In genomic region chr14:69953266-69953905, GRCh38 we compare ENCODE assay signal across 19 cellular contexts.
A peak's percentile ranks its signal among the peaks of the same experiment; 100 is the strongest.
DNase-seq lines count a peak whose midpoint lies in the region; TF ChIP-seq lines count a peak whose summit lies in the region.
"Had no signal": no experiment of that assay in that cellular context is flagged by ENCODE, and none has a peak within 500 bp of the region (broad histone marks: within the 10 kb centered on the region; RNA-seq: fewer than 3 reads in every experiment).

No MANE protein-coding gene starts in this region.

- no peak overlapping the region for H3K9ac ChIP-seq in smooth muscle cell (ENCODE audit: low read depth)

- no peak overlapping the region for H3K27ac ChIP-seq in esophagus muscularis mucosa (replicated peaks in 1 of 4)
- no peak overlapping the region for H3K27ac ChIP-seq in smooth muscle cell (ENCODE audit: low read depth)

- no peaks in the 10 kb centered on the region for H4K20me1 ChIP-seq in smooth muscle cell (ENCODE audit: low read depth)

- H3K27me3 ChIP-seq in esophagus muscularis mucosa (peaks cover 0 to 8% (median 0%) of the 10 kb centered on the region in 4 donors), smooth muscle cell (ENCODE audit: low read depth) (peaks cover 9% of the 10 kb centered on the region)

- intact Hi-C loops in esophagus muscularis mucosa (cut with DNase I), result no loop called here

- H3K4me2 ChIP-seq in smooth muscle cell, result no peak overlapping the region
- H3K4me2 ChIP-seq: GM23338 had no signal

- peaks cover 0 to 4% (median 0%) of the 10 kb centered on the region in 4 donors for H3K9me3 ChIP-seq in esophagus muscularis mucosa
- no peaks in the 10 kb centered on the region for H3K9me3 ChIP-seq in smooth muscle cell (replicated peaks; ENCODE audit: low read depth)

- TF ChIP-seq POLR2A in esophagus muscularis mucosa (IDR thresholded peaks at IDR 0.05; ENCODE audit: low read depth), result no peak

- H3K79me2 ChIP-seq in smooth muscle cell (ENCODE audit: low read depth), result no peaks in the 10 kb centered on the region

- H3F3A ChIP-seq in smooth muscle cell (ENCODE audit: low read depth), result no peaks in the 10 kb centered on the region

- H3K36me3 Mint-ChIP-seq in brain, result peaks cover 6% of the 10 kb centered on the region
- H3K36me3 Mint-ChIP-seq: CD14-positive monocyte had no signal

- peak overlapping the region in 4 of 5 experiments; percentile 72 to 92 (median 80) for H3K27ac Mint-ChIP-seq in brain
- H3K27ac Mint-ChIP-seq: GM23338 had no signal

- H3K27me3 Mint-ChIP-seq in brain, result peaks cover 3% of the 10 kb centered on the region

- H3K4me1 ChIP-seq in esophagus muscularis mucosa (no peaks in the 10 kb centered on the region), smooth muscle cell (ENCODE audit: low read depth) (peaks cover 9% of the 10 kb centered on the region)

- no peak for TF ChIP-seq CTCF in brain (conservative IDR thresholded peaks at IDR 0.05)
- TF ChIP-seq CTCF in esophagus muscularis mucosa (IDR thresholded peaks at IDR 0.05), result no peak
- no peak for TF ChIP-seq CTCF in smooth muscle cell (IDR thresholded peaks at IDR 0.05; ENCODE audit: borderline replicate concordance, insufficient read depth, poor library complexity, severe bottlenecking)

- DNase-seq in Ammon's horn (ENCODE audit: low spot score) (peak; percentile 81), hypothalamus (lab: John Stamatoyannopoulos, UW) (peak in 32 of 51 donors; percentile 7 to 76 (median 42)), putamen (ENCODE audit: low spot score) (peak; percentile 43), esophagus muscularis mucosa (ENCODE audit: extremely low spot score) (no peak), smooth muscle cell (lab: John Stamatoyannopoulos, UW; ENCODE audit: unreplicated experiment) (no peak), NCI-H1092 treated with DMSO at 0.1 percent for 48 hours (lab: John Stamatoyannopoulos, UW) (no peak)
- no peak for DNase-seq in stimulated activated CD8-positive, alpha-beta memory T cell treated with anti-CD3 and anti-CD28 coated beads, Interleukin-4, amount 100 ng/mL, for 48 hours
- DNase-seq: COR-L47; DND-41; GF-D8; NCI-H146; NCI-H2081 treated with DMSO at 0.1 percent for 48 hours; NCI-H2227 treated with DMSO at 0.1 percent for 48 hours; NCI-H69; NK-92 treated with Interleukin-12 subunit alpha and Interleukin-12 subunit beta, amount 100 ng/mL, for 24 hours; PC-3 had no signal

- H3K4me3 ChIP-seq in esophagus muscularis mucosa (no peak overlapping the region), smooth muscle cell (no peak overlapping the region)
- H3K4me3 ChIP-seq: GM23338 had no signal

- peak overlapping the region in 2 of 5 experiments; percentile 39 to 43 for H3K4me3 Mint-ChIP-seq in brain
- H3K4me3 Mint-ChIP-seq: CD14-positive monocyte, GM23338 had no signal

- H3K4me1 Mint-ChIP-seq in brain, result peaks cover 62% of the 10 kb centered on the region
- H3K4me1 Mint-ChIP-seq: CD14-positive monocyte, GM23338 had no signal

- no peak overlapping the region for H2AFZ ChIP-seq in smooth muscle cell (ENCODE audit: low read depth)
- H2AFZ ChIP-seq: GM23338 had no signal

- H3K9me3 Mint-ChIP-seq in brain, result peaks cover 0 to 3% (median 0%) of the 10 kb centered on the region in 5 experiments
- H3K9me3 Mint-ChIP-seq: GM23338 had no signal

- no peak for TF ChIP-seq EP300 in esophagus muscularis mucosa (IDR thresholded peaks at IDR 0.05)

- WGBS in esophagus muscularis mucosa, result 90% methylated on average over 16 of the region's 16 CpGs
- WGBS in smooth muscle cell (ENCODE audit: low lambda C conversion rate), result 97% methylated on average over 16 of the region's 16 CpGs

- no peaks in the 10 kb centered on the region for H3K36me3 ChIP-seq in esophagus muscularis mucosa
- H3K36me3 ChIP-seq in smooth muscle cell (ENCODE audit: low read depth), result no peaks in the 10 kb centered on the region

Comparison
In these comparisons a context has a peak if more than half of its experiments do, and no peak if none do; other contexts are left out.
1. DNase-seq: peak in Ammon's horn (single experiment), hypothalamus (32 of 51) and putamen (single experiment); none in esophagus muscularis mucosa (single experiment), stimulated activated CD8-positive, alpha-beta memory T cell treated with anti-CD3 and anti-CD28 coated beads, Interleukin-4, amount 100 ng/mL, for 48 hours (single experiment), smooth muscle cell (single experiment) and NCI-H1092 treated with DMSO at 0.1 percent for 48 hours (single experiment).